ENCODE assay signal across 29 cellular contexts in the genomic region with DNA sequence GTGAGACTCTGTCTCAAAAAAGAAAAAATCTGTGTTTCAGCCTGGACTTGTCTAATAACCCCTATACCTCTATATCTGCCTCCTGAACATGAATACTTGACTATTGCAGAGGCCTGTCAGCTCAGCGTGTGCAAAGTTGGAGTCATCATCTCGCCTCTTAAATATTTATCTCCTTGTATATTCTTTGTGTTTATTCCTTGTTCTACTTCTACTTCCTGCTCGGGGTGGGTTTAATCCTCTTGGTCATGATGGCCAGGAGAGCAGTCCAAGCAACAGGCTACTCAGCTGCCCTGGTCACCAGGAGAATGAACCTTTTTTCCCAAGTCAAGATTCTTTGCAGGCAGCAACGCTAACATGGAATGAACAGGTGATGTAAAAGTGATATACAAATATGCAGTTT.
"Had no signal": no experiment of that assay in that cellular context is flagged by ENCODE, and none has a peak within 500 bp of the region (broad histone marks: within the 10 kb centered on the region; RNA-seq: fewer than 3 reads in every experiment).

No MANE protein-coding gene starts in this region.

- H3K4me3 Mint-ChIP-seq: activated CD4-positive, alpha-beta T cell treated with anti-CD3 and anti-CD28 coated beads for 36 hours; activated CD4-positive, alpha-beta T cell treated with anti-CD3 and anti-CD28 coated beads, Interleukin-2, amount 10 ng/mL, durations not matched to agents 7 days and 5 days; activated CD8-positive, alpha-beta T cell treated with anti-CD3 and anti-CD28 coated beads, Interleukin-2, amount 10 ng/mL, durations not matched to agents 7 days and 5 days; activated naive CD4-positive, alpha-beta T cell treated with anti-CD3 and anti-CD28 coated beads, Interleukin-2, amount 50 U/mL, for 24 hours; activated naive CD8-positive, alpha-beta T cell treated with anti-CD3 and anti-CD28 coated beads, Interleukin-2, amount 10 ng/mL, durations not matched to agents 7 days and 5 days; activated T-cell treated with anti-CD3 and anti-CD28 coated beads, Interleukin-2, amount 50 U/mL, for 24 hours had no signal

- DNase-seq: activated CD4-positive, alpha-beta T cell treated with anti-CD3 and anti-CD28 coated beads for 36 hours; activated CD4-positive, alpha-beta T cell treated with anti-CD3 and anti-CD28 coated beads, Interleukin-2, amount 10 ng/mL, durations not matched to agents 7 days and 5 days; activated CD4-positive, alpha-beta T cell treated with anti-CD3 and anti-CD28 coated beads, Interleukin-2, amount 50 U/mL, for 48 hours; activated CD8-positive, alpha-beta T cell treated with anti-CD3 and anti-CD28 coated beads, Interleukin-2, amount 10 ng/mL, durations not matched to agents 7 days and 5 days; activated gamma-delta T cell; activated naive CD4-positive, alpha-beta T cell treated with Interleukin-2 at 50 U/mL for 16 hours; activated naive CD8-positive, alpha-beta T cell treated with anti-CD3 and anti-CD28 coated beads, Interleukin-2, amount 10 ng/mL, durations not matched to agents 7 days and 5 days; activated T-cell treated with anti-CD3 and anti-CD28 coated beads, Interleukin-2, amount 50 U/mL, for 24 hours; amygdala; Kasumi-1; KG1; MM.1S; MV-4-11; NCI-H1092; NCI-H1436 treated with DMSO at 0.1 percent for 48 hours; NCI-H1694 treated with DMSO at 0.1 percent for 48 hours; NCI-H2029; NCI-H2171; NCI-H510A; NCI-H526; NCI-H748 treated with DMSO at 0.1 percent for 48 hours; NK-92 treated with Interleukin-12 subunit alpha and Interleukin-12 subunit beta, amount 100 ng/mL, for 24 hours; Right ventricle myocardium superior; T1000 had no signal

- H3K4me1 ChIP-seq: ascending aorta had no signal

- H3K27me3 ChIP-seq: ascending aorta had no signal

- ATAC-seq: activated CD4-positive, alpha-beta T cell treated with anti-CD3 and anti-CD28 coated beads for 36 hours; activated CD4-positive, CD25-positive, alpha-beta regulatory T cell treated with anti-CD3 and anti-CD28 coated beads, Interleukin-2, amount 50 U/mL, for 24 hours; activated CD8-positive, alpha-beta T cell treated with anti-CD3 and anti-CD28 coated beads, Interleukin-2, amount 10 ng/mL, durations not matched to agents 7 days and 5 days had no signal

- H3K27ac ChIP-seq: ascending aorta, SK-N-MC had no signal

- H3K27me3 Mint-ChIP-seq: activated CD4-positive, alpha-beta T cell treated with anti-CD3 and anti-CD28 coated beads for 36 hours; activated CD4-positive, alpha-beta T cell treated with anti-CD3 and anti-CD28 coated beads, Interleukin-2, amount 10 ng/mL, durations not matched to agents 7 days and 5 days; activated naive CD4-positive, alpha-beta T cell treated with anti-CD3 and anti-CD28 coated beads, Interleukin-2, amount 50 U/mL, for 24 hours; activated naive CD8-positive, alpha-beta T cell treated with anti-CD3 and anti-CD28 coated beads, Interleukin-2, amount 10 ng/mL, durations not matched to agents 7 days and 5 days; activated T-cell treated with anti-CD3 and anti-CD28 coated beads, Interleukin-2, amount 50 U/mL, for 24 hours had no signal

- H3K9me3 Mint-ChIP-seq: activated CD4-positive, alpha-beta T cell treated with anti-CD3 and anti-CD28 coated beads, Interleukin-2, amount 10 ng/mL, durations not matched to agents 7 days and 5 days; activated naive CD4-positive, alpha-beta T cell treated with anti-CD3 and anti-CD28 coated beads, Interleukin-2, amount 50 U/mL, for 24 hours had no signal

- H3K4me3 ChIP-seq: ascending aorta, SK-N-MC had no signal

- H3K27ac Mint-ChIP-seq: activated CD4-positive, alpha-beta T cell treated with anti-CD3 and anti-CD28 coated beads for 36 hours; activated CD4-positive, alpha-beta T cell treated with anti-CD3 and anti-CD28 coated beads, Interleukin-2, amount 10 ng/mL, durations not matched to agents 7 days and 5 days; activated CD8-positive, alpha-beta T cell treated with anti-CD3 and anti-CD28 coated beads, Interleukin-2, amount 10 ng/mL, durations not matched to agents 7 days and 5 days; activated naive CD4-positive, alpha-beta T cell treated with anti-CD3 and anti-CD28 coated beads, Interleukin-2, amount 50 U/mL, for 24 hours; activated naive CD8-positive, alpha-beta T cell treated with anti-CD3 and anti-CD28 coated beads, Interleukin-2, amount 10 ng/mL, durations not matched to agents 7 days and 5 days; activated T-cell treated with anti-CD3 and anti-CD28 coated beads, Interleukin-2, amount 50 U/mL, for 24 hours; activated T-helper 2 cell treated with anti-CD3 and anti-CD28 coated beads, Interferon-gamma antibody, Interleukin-2, Interleukin-4, amounts not matched to agents 10 μg/mL and 5 μg/mL and 100 μg/mL, durations not matched to agents 14 hours and 24 hours and 36 hours had no signal

- H3K9me3 ChIP-seq: ascending aorta had no signal
